ENCODE assay signal across 1 cellular context in genomic region chr6:13688692-13689196, GRCh38.
TF ChIP-seq lines count a peak whose summit lies in the region.

No MANE protein-coding gene starts in this region.

TF ChIP-seq in K562, 482 proteins besides CTCF, POLR2A, EP300 and RAD21 (continued from another document and continues in another):
- TF ChIP-seq, protein P1, sequence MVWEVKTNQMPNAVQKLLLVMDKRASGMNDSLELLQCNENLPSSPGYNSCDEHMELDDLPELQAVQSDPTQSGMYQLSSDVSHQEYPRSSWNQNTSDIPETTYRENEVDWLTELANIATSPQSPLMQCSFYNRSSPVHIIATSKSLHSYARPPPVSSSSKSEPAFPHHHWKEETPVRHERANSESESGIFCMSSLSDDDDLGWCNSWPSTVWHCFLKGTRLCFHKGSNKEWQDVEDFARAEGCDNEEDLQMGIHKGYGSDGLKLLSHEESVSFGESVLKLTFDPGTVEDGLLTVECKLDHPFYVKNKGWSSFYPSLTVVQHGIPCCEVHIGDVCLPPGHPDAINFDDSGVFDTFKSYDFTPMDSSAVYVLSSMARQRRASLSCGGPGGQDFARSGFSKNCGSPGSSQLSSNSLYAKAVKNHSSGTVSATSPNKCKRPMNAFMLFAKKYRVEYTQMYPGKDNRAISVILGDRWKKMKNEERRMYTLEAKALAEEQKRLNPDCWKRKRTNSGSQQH (CRISPR knock-in tag; IDR thresholded peaks at IDR 0.05): no peak
- TF ChIP-seq SREBF2 (CRISPR knock-in tag; IDR thresholded peaks at IDR 0.05) (no peak), FOXP1 (CRISPR knock-in tag; IDR thresholded peaks at IDR 0.05) (no peak), CHD2 (IDR thresholded peaks at IDR 0.05; ENCODE audit: low read depth, low read length) (no peak), C11orf30 (IDR thresholded peaks at IDR 0.05; ENCODE audit: low read depth) (no peak), BACH1 (tag; IDR thresholded peaks at IDR 0.05) (no peak), CHAMP1 (IDR thresholded peaks at IDR 0.05) (peak; percentile 62; the same call in 1 of the 2 replicates), PHB (CRISPR knock-in tag; IDR thresholded peaks at IDR 0.05) (no peak), DMBX1 (CRISPR knock-in tag; IDR thresholded peaks at IDR 0.05; ENCODE audit: borderline replicate concordance) (peak; percentile 58; the same call in 1 of the 2 replicates), ETV5 (CRISPR knock-in tag; IDR thresholded peaks at IDR 0.05; ENCODE audit: low read depth) (0 out of 2 replicates have a peak, but pooled peaks have one; percentile 36), XRCC4 (IDR thresholded peaks at IDR 0.05; ENCODE audit: extremely low read depth, insufficient read depth, insufficient read length) (no peak), EWSR1 (IDR thresholded peaks at IDR 0.05; ENCODE audit: borderline replicate concordance, low read depth, partially characterized antibody) (no peak), KDM4B (IDR thresholded peaks at IDR 0.05; ENCODE audit: borderline replicate concordance in 2 of 2, low read depth in 1 of 2) (no peak), ZKSCAN3 (CRISPR knock-in tag; IDR thresholded peaks at IDR 0.05) (no peak), RBM14 (IDR thresholded peaks at IDR 0.05; ENCODE audit: borderline replicate concordance, insufficient read depth, low read depth, low read length) (no peak), MBD2 (IDR thresholded peaks at IDR 0.05; ENCODE audit: borderline replicate concordance, low read depth) (no peak), ZNF23 (CRISPR knock-in tag; IDR thresholded peaks at IDR 0.05) (no peak), ZNF41 (CRISPR knock-in tag; conservative IDR thresholded peaks at IDR 0.05) (no peak), ZNF740 (CRISPR knock-in tag; IDR thresholded peaks at IDR 0.05) (no peak), ZNF740 (tag; IDR thresholded peaks at IDR 0.05) (no peak), USF2 (CRISPR knock-in tag; IDR thresholded peaks at IDR 0.05) (no peak), ZNF133 (CRISPR knock-in tag; IDR thresholded peaks at IDR 0.05) (no peak), ESRRB (CRISPR knock-in tag; IDR thresholded peaks at IDR 0.05; ENCODE audit: borderline replicate concordance) (no peak), HLTF (IDR thresholded peaks at IDR 0.05) (0 out of 2 replicates have a peak, but pooled peaks have one; percentile 13), ATF1 (CRISPR knock-in tag; IDR thresholded peaks at IDR 0.05) (no peak), ATF1 (tag; IDR thresholded peaks at IDR 0.05) (0 out of 2 replicates have a peak, but pooled peaks have one; percentile 8), TFAP4 (CRISPR knock-in tag; IDR thresholded peaks at IDR 0.05; ENCODE audit: borderline replicate concordance) (no peak), ZNF512 (tag; IDR thresholded peaks at IDR 0.05) (no peak), ZNF699 (CRISPR knock-in tag; IDR thresholded peaks at IDR 0.05; ENCODE audit: insufficient replicate concordance) (no peak), MCM7 (IDR thresholded peaks at IDR 0.05) (no peak), HES1 (IDR thresholded peaks at IDR 0.05; ENCODE audit: low read depth) (peak; percentile 45; the same call in 1 of the 2 replicates), CREB5 (CRISPR knock-in tag; IDR thresholded peaks at IDR 0.05) (no peak), ZNF253 (CRISPR knock-in tag; conservative IDR thresholded peaks at IDR 0.05) (no peak), MYC (IDR thresholded peaks at IDR 0.05; ENCODE audit: low read depth, low read length) (0 out of 2 replicates have a peak, but pooled peaks have one; percentile 11), MYC (CRISPR knock-in tag; IDR thresholded peaks at IDR 0.05; ENCODE audit: borderline replicate concordance, low read depth) (no peak), KLF16 (IDR thresholded peaks at IDR 0.05) (no peak), FOXA1 (IDR thresholded peaks at IDR 0.05; ENCODE audit: borderline replicate concordance) (no peak), PYGO2 (tag; IDR thresholded peaks at IDR 0.05) (no peak), RFX1 (IDR thresholded peaks at IDR 0.05) (no peak), FIP1L1 (IDR thresholded peaks at IDR 0.05; ENCODE audit: low read depth, low read length, poor library complexity, severe bottlenecking) (no peak), ZSCAN29 (IDR thresholded peaks at IDR 0.05) (no peak), NCOA4 (IDR thresholded peaks at IDR 0.05; ENCODE audit: partially characterized antibody) (no peak), ERF (CRISPR knock-in tag; IDR thresholded peaks at IDR 0.05) (no peak), GABPA (tag; conservative IDR thresholded peaks at IDR 0.05; ENCODE audit: low read depth) (no peak), MAZ (CRISPR knock-in tag; conservative IDR thresholded peaks at IDR 0.05 in 1 of 2, IDR thresholded peaks at IDR 0.05 in 1 of 2) (no peak), ZNF561 (CRISPR knock-in tag; conservative IDR thresholded peaks at IDR 0.05) (no peak)
- TF ChIP-seq, protein P2, sequence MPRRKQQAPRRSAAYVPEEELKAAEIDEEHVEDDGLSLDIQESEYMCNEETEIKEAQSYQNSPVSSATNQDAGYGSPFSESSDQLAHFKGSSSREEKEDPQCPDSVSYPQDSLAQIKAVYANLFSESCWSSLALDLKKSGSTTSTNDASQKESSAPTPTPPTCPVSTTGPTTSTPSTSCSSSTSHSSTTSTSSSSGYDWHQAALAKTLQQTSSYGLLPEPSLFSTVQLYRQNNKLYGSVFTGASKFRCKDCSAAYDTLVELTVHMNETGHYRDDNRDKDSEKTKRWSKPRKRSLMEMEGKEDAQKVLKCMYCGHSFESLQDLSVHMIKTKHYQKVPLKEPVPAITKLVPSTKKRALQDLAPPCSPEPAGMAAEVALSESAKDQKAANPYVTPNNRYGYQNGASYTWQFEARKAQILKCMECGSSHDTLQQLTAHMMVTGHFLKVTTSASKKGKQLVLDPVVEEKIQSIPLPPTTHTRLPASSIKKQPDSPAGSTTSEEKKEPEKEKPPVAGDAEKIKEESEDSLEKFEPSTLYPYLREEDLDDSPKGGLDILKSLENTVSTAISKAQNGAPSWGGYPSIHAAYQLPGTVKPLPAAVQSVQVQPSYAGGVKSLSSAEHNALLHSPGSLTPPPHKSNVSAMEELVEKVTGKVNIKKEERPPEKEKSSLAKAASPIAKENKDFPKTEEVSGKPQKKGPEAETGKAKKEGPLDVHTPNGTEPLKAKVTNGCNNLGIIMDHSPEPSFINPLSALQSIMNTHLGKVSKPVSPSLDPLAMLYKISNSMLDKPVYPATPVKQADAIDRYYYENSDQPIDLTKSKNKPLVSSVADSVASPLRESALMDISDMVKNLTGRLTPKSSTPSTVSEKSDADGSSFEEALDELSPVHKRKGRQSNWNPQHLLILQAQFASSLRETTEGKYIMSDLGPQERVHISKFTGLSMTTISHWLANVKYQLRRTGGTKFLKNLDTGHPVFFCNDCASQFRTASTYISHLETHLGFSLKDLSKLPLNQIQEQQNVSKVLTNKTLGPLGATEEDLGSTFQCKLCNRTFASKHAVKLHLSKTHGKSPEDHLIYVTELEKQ (CRISPR knock-in tag; IDR thresholded peaks at IDR 0.05): no peak
- TF ChIP-seq, protein P3, sequence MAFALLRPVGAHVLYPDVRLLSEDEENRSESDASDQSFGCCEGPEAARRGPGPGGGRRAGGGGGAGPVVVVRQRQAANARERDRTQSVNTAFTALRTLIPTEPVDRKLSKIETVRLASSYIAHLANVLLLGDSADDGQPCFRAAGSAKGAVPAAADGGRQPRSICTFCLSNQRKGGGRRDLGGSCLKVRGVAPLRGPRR (CRISPR knock-in tag; IDR thresholded peaks at IDR 0.05): no peak
- TF ChIP-seq, protein P4, sequence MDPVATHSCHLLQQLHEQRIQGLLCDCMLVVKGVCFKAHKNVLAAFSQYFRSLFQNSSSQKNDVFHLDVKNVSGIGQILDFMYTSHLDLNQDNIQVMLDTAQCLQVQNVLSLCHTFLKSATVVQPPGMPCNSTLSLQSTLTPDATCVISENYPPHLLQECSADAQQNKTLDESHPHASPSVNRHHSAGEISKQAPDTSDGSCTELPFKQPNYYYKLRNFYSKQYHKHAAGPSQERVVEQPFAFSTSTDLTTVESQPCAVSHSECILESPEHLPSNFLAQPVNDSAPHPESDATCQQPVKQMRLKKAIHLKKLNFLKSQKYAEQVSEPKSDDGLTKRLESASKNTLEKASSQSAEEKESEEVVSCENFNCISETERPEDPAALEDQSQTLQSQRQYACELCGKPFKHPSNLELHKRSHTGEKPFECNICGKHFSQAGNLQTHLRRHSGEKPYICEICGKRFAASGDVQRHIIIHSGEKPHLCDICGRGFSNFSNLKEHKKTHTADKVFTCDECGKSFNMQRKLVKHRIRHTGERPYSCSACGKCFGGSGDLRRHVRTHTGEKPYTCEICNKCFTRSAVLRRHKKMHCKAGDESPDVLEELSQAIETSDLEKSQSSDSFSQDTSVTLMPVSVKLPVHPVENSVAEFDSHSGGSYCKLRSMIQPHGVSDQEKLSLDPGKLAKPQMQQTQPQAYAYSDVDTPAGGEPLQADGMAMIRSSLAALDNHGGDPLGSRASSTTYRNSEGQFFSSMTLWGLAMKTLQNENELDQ (CRISPR knock-in tag; IDR thresholded peaks at IDR 0.05; ENCODE audit: borderline replicate concordance): no peak
